ENCODE assay signal across 8 cellular contexts in genomic region chr5:138338411-138339085, GRCh38. TPM values are rescaled to one million over a fixed set of nuclear protein-coding genes. Genes with fewer than 3 reads are reported as not detected.
DNase-seq lines count a peak whose midpoint lies in the region; TF ChIP-seq lines count a peak whose summit lies in the region.

No MANE protein-coding gene starts in this region.

- DNase-seq in activated T-cell treated with anti-CD3 and anti-CD28 coated beads, Interleukin-2, amount 50 U/mL, for 24 hours: no peak
- no peak for DNase-seq in activated T-cell treated with anti-CD3 and anti-CD28 coated beads for 4 hours
- no peak for DNase-seq in NT2/D1 (ENCODE audit: low read depth, low spot score)
- no peak for DNase-seq in T1000 (lab: John Stamatoyannopoulos, UW)
- no peak for DNase-seq in GM10248 (ENCODE audit: extremely low spot score)
- DNase-seq in activated CD4-positive, alpha-beta T cell treated with anti-CD3 and anti-CD28 coated beads, Interleukin-2, amount 50 U/mL, for 1 hour: no peak

- peak overlapping the region; percentile 94 for H3K4me2 ChIP-seq in neural cell (ENCODE audit: low read length)

- peak overlapping the region; percentile 21 for H2AFZ ChIP-seq in neural cell (ENCODE audit: low read depth, low read length)

- TF ChIP-seq EP300 in neural cell (conservative IDR thresholded peaks at IDR 0.05; ENCODE audit: poor library complexity, severe bottlenecking): no peak

- POLR2A ChIA-PET in GM10248 (lab: Yijun Ruan, JAX): interaction anchor here (0.6 to 6.5 kb wide), 13 partner anchors 13 to 1290 kb away, joined by 3 to 166 read pairs (median 3); partner anchors contain the start of genes EGR1, HSPA9 and KDM3B

- peak overlapping the region; percentile 99 for H3K27ac Mint-ChIP-seq in activated T-cell treated with anti-CD3 and anti-CD28 coated beads, Interleukin-2, amount 50 U/mL, for 24 hours

- 0 to 1% methylated on average over 20 to 21 of the region's 21 CpGs for WGBS in ectodermal cell, 2 experiments

- peak; percentile 7 for TF ChIP-seq RAD21 in neural cell (conservative IDR thresholded peaks at IDR 0.05)

- H3K4me3 ChIP-seq in NT2/D1 (ENCODE audit: insufficient read length, low read depth) (peak overlapping the region; percentile 61), ectodermal cell (ENCODE audit: insufficient read depth, low read depth, low read length) (peak overlapping the region; percentile 63), neural cell (ENCODE audit: low read length) (peak overlapping the region; percentile 96)

- peak overlapping the region; percentile 79 for H3K9ac ChIP-seq in NT2/D1 (ENCODE audit: insufficient read length, low read depth)
- peak overlapping the region; percentile 99 for H3K9ac ChIP-seq in neural cell (ENCODE audit: low read length)

- H3K4me3 Mint-ChIP-seq in activated T-cell treated with anti-CD3 and anti-CD28 coated beads, Interleukin-2, amount 50 U/mL, for 24 hours: peak overlapping the region; percentile 87

- H3K36me3 Mint-ChIP-seq in activated T-cell treated with anti-CD3 and anti-CD28 coated beads, Interleukin-2, amount 50 U/mL, for 24 hours (ENCODE audit: low read depth): peaks cover 35% of the 10 kb centered on the region

- H3F3A ChIP-seq in neural cell (ENCODE audit: insufficient read depth, low read length, poor library complexity, severe bottlenecking): no peaks in the 10 kb centered on the region

- H3K79me2 ChIP-seq in neural cell (replicated peaks; ENCODE audit: insufficient read depth, low read length): peaks cover 40% of the 10 kb centered on the region

- H3K4me1 ChIP-seq in NT2/D1 (ENCODE audit: insufficient read depth, insufficient read length) (no peaks in the 10 kb centered on the region), ectodermal cell (ENCODE audit: control insufficient read depth, insufficient read depth, low read length) (peaks cover 13% of the 10 kb centered on the region)

- H3K27me3 ChIP-seq in NT2/D1 (ENCODE audit: insufficient read depth, insufficient read length): no peaks in the 10 kb centered on the region
- no peaks in the 10 kb centered on the region for H3K27me3 ChIP-seq in ectodermal cell (ENCODE audit: control insufficient read depth, insufficient read depth, low read length, poor library complexity, severe bottlenecking)
- no peaks in the 10 kb centered on the region for H3K27me3 ChIP-seq in neural cell (ENCODE audit: insufficient read depth, low read depth, low read length)

- H3K4me1 Mint-ChIP-seq in activated T-cell treated with anti-CD3 and anti-CD28 coated beads, Interleukin-2, amount 50 U/mL, for 24 hours (ENCODE audit: low read depth): peaks cover 45% of the 10 kb centered on the region

- H3K9me3 Mint-ChIP-seq in activated T-cell treated with anti-CD3 and anti-CD28 coated beads, Interleukin-2, amount 50 U/mL, for 24 hours: no peaks in the 10 kb centered on the region

- H3K36me3 ChIP-seq in NT2/D1 (ENCODE audit: insufficient read depth, insufficient read length, low read length): peaks cover 31% of the 10 kb centered on the region
- H3K36me3 ChIP-seq in ectodermal cell (ENCODE audit: control insufficient read depth, insufficient read depth, low read length): peaks cover 17% of the 10 kb centered on the region
- H3K36me3 ChIP-seq in neural cell (ENCODE audit: insufficient read depth, low read length): no peaks in the 10 kb centered on the region

- no peaks in the 10 kb centered on the region for H4K20me1 ChIP-seq in neural cell (ENCODE audit: insufficient read depth)

- TF ChIP-seq CTCF in neural cell (IDR thresholded peaks at IDR 0.05; ENCODE audit: poor library complexity, severe bottlenecking) (no peak), GM10248 (IDR thresholded peaks at IDR 0.05; ENCODE audit: control extremely low read depth, extremely low read depth, low read depth, missing control alignments) (no peak)

- H3K27me3 Mint-ChIP-seq in activated T-cell treated with anti-CD3 and anti-CD28 coated beads, Interleukin-2, amount 50 U/mL, for 24 hours: no peaks in the 10 kb centered on the region

- no peaks in the 10 kb centered on the region for H3K9me2 ChIP-seq in neural cell (ENCODE audit: insufficient read depth, low read length)

- H3K27ac ChIP-seq in ectodermal cell (ENCODE audit: insufficient read depth, low read depth, low read length, poor library complexity, severe bottlenecking) (peak overlapping the region; percentile 100), neural cell (ENCODE audit: low read length) (peak overlapping the region; percentile 92)

- no peaks in the 10 kb centered on the region for H3K9me3 ChIP-seq in NT2/D1 (ENCODE audit: insufficient read depth, low read length)
- H3K9me3 ChIP-seq in ectodermal cell (ENCODE audit: control insufficient read depth, low read length): no peaks in the 10 kb centered on the region
- no peaks in the 10 kb centered on the region for H3K9me3 ChIP-seq in neural cell (ENCODE audit: low read length)

- CTCF ChIA-PET in GM10248 (lab: Yijun Ruan, JAX): interaction anchor here (1.1 to 18.9 kb wide), 2 partner anchors 13 to 112 kb away, joined by 4 to 403 read pairs; partner anchors contain the start of gene KDM3B

TF ChIP-seq in neural cell, 6 proteins besides CTCF, POLR2A, EP300 and RAD21:
- TF ChIP-seq REST (IDR thresholded peaks at IDR 0.05; ENCODE audit: borderline replicate concordance): no peak
- peak; percentile 1 for TF ChIP-seq MXI1 (conservative IDR thresholded peaks at IDR 0.05; ENCODE audit: poor library complexity, severe bottlenecking)

RNA-seq across cellular contexts. Expression of gene FAM53C, which starts 0.5 kb away (rescaled TPM):
- polyA plus RNA-seq in ectodermal cell (2013, experiment 1 of 4): 77.7 TPM
- 81.1 TPM for polyA plus RNA-seq in ectodermal cell (2013, experiment 2 of 4)
- 58.9 TPM for polyA plus RNA-seq in ectodermal cell (2013, experiment 3 of 4)
- polyA plus RNA-seq in ectodermal cell (2013, experiment 4 of 4): 63.8 TPM
- polyA plus RNA-seq in neural cell: 44.2 and 52.1 TPM in 2 replicates
- polyA minus RNA-seq in neural cell: 50.7 and 58.4 TPM in 2 replicates

RNA-seq across cellular contexts. Expression of gene CDC25C, which starts 6.9 kb away (rescaled TPM):
- 25.1 TPM for polyA plus RNA-seq in ectodermal cell (2013, experiment 1 of 4)
- polyA plus RNA-seq in ectodermal cell (2013, experiment 2 of 4): 22.5 TPM
- polyA plus RNA-seq in ectodermal cell (2013, experiment 3 of 4): 20.9 TPM
- 20.8 TPM for polyA plus RNA-seq in ectodermal cell (2013, experiment 4 of 4)
- polyA plus RNA-seq in neural cell: 0.71 and 1.3 TPM in 2 replicates
- polyA minus RNA-seq in neural cell: 1.5 TPM in 2 replicates

RNA-seq across cellular contexts. Expression of gene KDM3B, which starts 13.9 kb away (rescaled TPM):
- polyA plus RNA-seq in ectodermal cell (2013, experiment 1 of 4): 98.4 TPM
- polyA plus RNA-seq in ectodermal cell (2013, experiment 2 of 4): 113 TPM
- polyA plus RNA-seq in ectodermal cell (2013, experiment 3 of 4): 87.1 TPM
- polyA plus RNA-seq in ectodermal cell (2013, experiment 4 of 4): 97.3 TPM
- polyA plus RNA-seq in neural cell: 58.7 and 60.9 TPM in 2 replicates
- polyA minus RNA-seq in neural cell: 135 and 136 TPM in 2 replicates
